ENCODE assay signal across 23 cellular contexts in genomic region chr4:92189146-92189545, GRCh38.
"Had no signal": no experiment of that assay in that cellular context is flagged by ENCODE, and none has a peak within 500 bp of the region (broad histone marks: within the 10 kb centered on the region; RNA-seq: fewer than 3 reads in every experiment).

No MANE protein-coding gene starts in this region.

- H3K27ac ChIP-seq: left ventricle myocardium inferior, neural progenitor cell, neutrophil, ovary, right atrium auricular region, right lobe of liver, tibial nerve, vagina had no signal

- DNase-seq: islet precursor cell; left ventricle myocardium inferior; mesendoderm; naive B cell; natural killer cell; nephron progenitor cell; occipital lobe; ovary; right lobe of liver; stimulated activated CD4-positive, alpha-beta T cell treated with anti-CD3 and anti-CD28 coated beads, Interleukin-1b, Interleukin-23, amount 100 ng/mL, for 48 hours; stimulated activated CD4-positive, alpha-beta T cell treated with anti-CD3 and anti-CD28 coated beads, Interleukin-2, amount 100 ng/mL, for 48 hours; stimulated activated CD4-positive, alpha-beta T cell treated with anti-CD3 and anti-CD28 coated beads, Interleukin-4, amount 100 ng/mL, for 4 hours; stimulated activated CD8-positive, alpha-beta memory T cell treated with anti-CD3 and anti-CD28 coated beads, Interleukin-4, amount 100 ng/mL, for 48 hours; stimulated activated naive CD4-positive, alpha-beta T cell treated with Interleukin-2 at 50 U/mL for 16 hours; stimulated activated naive CD8-positive, alpha-beta T cell treated with anti-CD3 and anti-CD28 coated beads, Interleukin-15, amount 100 ng/mL, for 72 hours; substantia nigra had no signal

- H3K27me3 ChIP-seq: neural progenitor cell, neutrophil, ovary, right atrium auricular region, right lobe of liver, tibial nerve, vagina had no signal

- H3K4me3 ChIP-seq: left ventricle myocardium inferior, lung, neural progenitor cell, ovary, right atrium auricular region, right lobe of liver, smooth muscle cell, tibial nerve, vagina had no signal

- H3K36me3 ChIP-seq: left ventricle myocardium inferior, neural progenitor cell, neutrophil, ovary, right atrium auricular region, right lobe of liver, tibial nerve, vagina had no signal
